In the genomic region with DNA sequence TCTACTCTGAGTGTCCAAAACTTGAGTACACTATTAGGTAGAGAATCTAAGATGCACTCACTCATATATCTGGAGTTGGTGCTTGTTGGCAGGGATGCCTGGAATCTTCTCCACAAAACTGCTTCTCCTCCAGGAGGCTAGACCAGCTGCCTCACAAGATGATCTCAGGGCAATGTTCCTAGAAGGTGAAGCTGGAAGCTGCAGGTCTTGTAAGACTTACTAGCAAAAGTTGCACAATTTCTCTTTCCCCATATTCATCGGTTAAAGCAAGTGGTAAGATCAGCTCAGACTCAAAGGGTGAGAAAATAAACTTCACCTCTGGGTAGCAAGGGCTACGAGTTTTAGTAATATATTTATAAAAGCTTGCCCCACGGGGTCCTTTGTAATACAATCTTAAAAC, we compare ENCODE assay signal across 33 cellular contexts.
"Had no signal": no experiment of that assay in that cellular context is flagged by ENCODE, and none has a peak within 500 bp of the region (broad histone marks: within the 10 kb centered on the region; RNA-seq: fewer than 3 reads in every experiment).

No MANE protein-coding gene starts in this region.

- DNase-seq: activated CD4-positive, alpha-beta memory T cell treated with anti-CD3 and anti-CD28 coated beads, Interleukin-2, amount 10 ng/mL, durations not matched to agents 7 days and 5 days; activated CD4-positive, alpha-beta T cell treated with anti-CD3 and anti-CD28 coated beads for 1 hour; activated CD4-positive, alpha-beta T cell treated with anti-CD3 and anti-CD28 coated beads for 4 hours; activated CD4-positive, alpha-beta T cell treated with anti-CD3 and anti-CD28 coated beads, Interleukin-2, amount 10 ng/mL, durations not matched to agents 7 days and 5 days; activated CD4-positive, alpha-beta T cell treated with anti-CD3 and anti-CD28 coated beads, Interleukin-2, amount 50 U/mL, for 4 hours; activated CD8-positive, alpha-beta memory T cell treated with anti-CD3 and anti-CD28 coated beads, Interleukin-2, amount 50 U/mL, for 48 hours; activated gamma-delta T cell; activated naive CD4-positive, alpha-beta T cell; activated naive CD4-positive, alpha-beta T cell treated with anti-CD3 and anti-CD28 coated beads, Interleukin-2, amount 10 ng/mL, durations not matched to agents 7 days and 5 days; activated naive CD8-positive, alpha-beta T cell treated with anti-CD3 and anti-CD28 coated beads, Interleukin-2, amount 10 ng/mL, durations not matched to agents 7 days and 5 days; activated T-cell treated with anti-CD3 and anti-CD28 coated beads for 4 hours; activated T-cell treated with anti-CD3 and anti-CD28 coated beads, Interleukin-2, amount 50 U/mL, for 24 hours; activated T-cell treated with anti-CD3 and anti-CD28 coated beads, Interleukin-2, amount 50 U/mL, for 72 hours; amniotic stem cell; anterior cingulate cortex; brain microvascular endothelial cell; dorsolateral prefrontal cortex; effector memory CD4-positive, alpha-beta T cell; endodermal cell; erythroblast; foreskin keratinocyte; heart right ventricle; T-helper 2 cell had no signal

- H3K79me2 ChIP-seq: hepatocyte had no signal

- H3K36me3 ChIP-seq: brain microvascular endothelial cell, esophagus muscularis mucosa, gastroesophageal sphincter, heart right ventricle had no signal

- FAIRE-seq: astrocyte, bronchial epithelial cell, TTC549 had no signal

- ATAC-seq: activated naive CD4-positive, alpha-beta T cell treated with anti-CD3 and anti-CD28 coated beads, Interleukin-2, amount 50 U/mL, for 72 hours; activated T-cell treated with anti-CD3 and anti-CD28 coated beads, Interleukin-2, amount 50 U/mL, for 72 hours; foreskin keratinocyte; gastroesophageal sphincter; heart right ventricle; WTC11 had no signal

- H3K4me3 ChIP-seq: coronary artery, dorsolateral prefrontal cortex, esophagus muscularis mucosa, gastroesophageal sphincter, heart right ventricle, hepatocyte had no signal

- H2AFZ ChIP-seq: hepatocyte had no signal

- H3K4me1 ChIP-seq: esophagus muscularis mucosa, foreskin keratinocyte, gastroesophageal sphincter had no signal

- H3K27ac ChIP-seq: brain microvascular endothelial cell, coronary artery, dorsolateral prefrontal cortex, esophagus muscularis mucosa, foreskin keratinocyte, gastroesophageal sphincter, heart right ventricle, hepatocyte, VCaP had no signal

- H3K27me3 ChIP-seq: brain microvascular endothelial cell, esophagus muscularis mucosa, foreskin keratinocyte, gastroesophageal sphincter, heart right ventricle, hepatocyte had no signal

- H3K9me3 ChIP-seq: esophagus muscularis mucosa, gastroesophageal sphincter, heart right ventricle had no signal

- H3K4me2 ChIP-seq: hepatocyte had no signal
